Comparison of ENCODE assay signal across 8 cellular contexts in the genomic region with DNA sequence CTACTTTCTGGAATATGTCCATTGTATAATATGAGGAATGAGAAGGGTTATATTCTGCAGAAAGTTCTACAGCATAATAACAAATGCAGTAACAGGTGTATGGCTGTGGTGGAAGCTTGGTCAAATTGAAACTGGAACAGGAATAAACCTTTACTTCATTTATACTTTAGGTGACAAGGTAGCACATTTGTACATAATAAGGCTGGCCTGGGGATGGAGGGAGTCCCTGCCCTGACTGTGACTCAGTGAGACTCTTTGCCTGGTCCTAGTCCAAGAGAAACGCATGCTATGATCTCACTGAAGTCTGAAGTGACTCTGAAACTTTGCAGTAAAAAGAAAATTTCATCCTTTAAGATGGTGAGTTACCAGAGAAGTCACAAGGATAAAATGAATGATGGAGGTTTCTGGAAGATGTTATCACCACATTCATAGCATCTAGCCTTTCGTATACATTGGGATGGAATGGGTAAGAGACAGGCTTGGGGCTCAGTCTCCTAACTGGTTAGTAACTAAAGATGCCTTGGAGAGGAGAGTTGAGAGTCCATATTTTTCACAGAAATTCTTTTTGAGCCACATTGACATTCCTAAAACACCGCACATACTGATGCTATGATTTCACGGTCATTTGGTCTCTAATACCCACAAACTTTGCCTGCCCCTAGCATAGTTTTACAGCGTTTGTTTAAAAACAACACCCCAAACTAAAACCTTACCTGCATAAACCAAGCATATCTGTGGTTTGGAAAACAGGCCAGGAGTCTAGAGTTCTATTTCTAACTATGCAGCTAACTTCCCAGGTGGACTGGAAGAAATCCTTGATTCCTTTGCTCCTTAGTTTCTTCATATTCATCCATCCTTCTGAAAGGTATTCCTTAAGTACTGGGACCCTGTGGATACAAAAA. TPM values are rescaled to one million over a fixed set of nuclear protein-coding genes. Genes with fewer than 3 reads are reported as not detected.
DNase-seq lines count a peak whose midpoint lies in the region; ATAC-seq and TF ChIP-seq lines count a peak whose summit lies in the region.

No MANE protein-coding gene starts in this region.

- H3K27me3 ChIP-seq in testis = no peaks in the 10 kb centered on the region

- H3K36me3 ChIP-seq in testis (ENCODE audit: low read depth, missing control alignments) = no peaks in the 10 kb centered on the region

- H3K9me3 ChIP-seq in T-helper 17 cell (ENCODE audit: control insufficient read depth, low read length, poor library complexity, severe bottlenecking) (no peaks in the 10 kb centered on the region), testis (no peaks in the 10 kb centered on the region)

- TF ChIP-seq POLR2A in testis (IDR thresholded peaks at IDR 0.05) = no peak

- no peaks in the 10 kb centered on the region for H3K36me3 Mint-ChIP-seq in activated T-cell treated with anti-CD3 and anti-CD28 coated beads, Interleukin-2, amount 50 U/mL, for 24 hours (ENCODE audit: low read depth)
- H3K36me3 Mint-ChIP-seq in T-helper 17 cell (ENCODE audit: low read depth) = no peaks in the 10 kb centered on the region
- H3K36me3 Mint-ChIP-seq in stimulated activated memory B cell treated with anti-CD40 and anti-IgM and Interleukin-4, amounts not matched to agents 10 μg/mL and 1 μg/mL and 100 μg/mL, for 72 hours = no peaks in the 10 kb centered on the region

- peaks cover 48% of the 10 kb centered on the region for H3K4me1 Mint-ChIP-seq in activated T-cell treated with anti-CD3 and anti-CD28 coated beads, Interleukin-2, amount 50 U/mL, for 24 hours (ENCODE audit: low read depth)
- H3K4me1 Mint-ChIP-seq in T-helper 17 cell = peaks cover 40% of the 10 kb centered on the region
- peaks cover 46% of the 10 kb centered on the region for H3K4me1 Mint-ChIP-seq in stimulated activated memory B cell treated with anti-CD40 and anti-IgM and Interleukin-4, amounts not matched to agents 10 μg/mL and 1 μg/mL and 100 μg/mL, for 72 hours

- no peak for DNase-seq in activated T-cell treated with anti-CD3 and anti-CD28 coated beads, Interleukin-2, amount 50 U/mL, for 24 hours
- no peak for DNase-seq in activated T-cell treated with anti-CD3 and anti-CD28 coated beads for 4 hours
- no peak for DNase-seq in T-helper 17 cell
- no peak for DNase-seq in NCI-H187 treated with DMSO at 0.1 percent for 48 hours (lab: John Stamatoyannopoulos, UW)
- DNase-seq in NOMO-1 (lab: John Stamatoyannopoulos, UW; ENCODE audit: unreplicated experiment in 2 of 2) = no peak
- no peak for DNase-seq in testis

- no peak overlapping the region for H3K4me3 Mint-ChIP-seq in activated T-cell treated with anti-CD3 and anti-CD28 coated beads, Interleukin-2, amount 50 U/mL, for 24 hours
- no peak overlapping the region for H3K4me3 Mint-ChIP-seq in T-helper 17 cell
- H3K4me3 Mint-ChIP-seq in stimulated activated memory B cell treated with anti-CD40 and anti-IgM and Interleukin-4, amounts not matched to agents 10 μg/mL and 1 μg/mL and 100 μg/mL, for 72 hours = no peak overlapping the region

- intact Hi-C loops in testis (cut with DNase I; ENCODE audit: low total_unique reads) = no loop called here

- no peaks in the 10 kb centered on the region for H3K9me3 Mint-ChIP-seq in activated T-cell treated with anti-CD3 and anti-CD28 coated beads, Interleukin-2, amount 50 U/mL, for 24 hours
- no peaks in the 10 kb centered on the region for H3K9me3 Mint-ChIP-seq in stimulated activated memory B cell treated with anti-CD40 and anti-IgM and Interleukin-4, amounts not matched to agents 10 μg/mL and 1 μg/mL and 100 μg/mL, for 72 hours

- WGBS in testis, 2 donors = 90% methylated on average over 5 of the region's 5 CpGs

- peak; percentile 81 for ATAC-seq in HG02884 (IDR thresholded peaks at IDR 0.05; ENCODE audit: unreplicated experiment)
- no peak for ATAC-seq in T-helper 17 cell
- ATAC-seq in stimulated activated memory B cell treated with anti-CD40 and anti-IgM and Interleukin-4, amounts not matched to agents 10 μg/mL and 1 μg/mL and 100 μg/mL, for 72 hours = peak; percentile 66

- no peaks in the 10 kb centered on the region for H3K27me3 Mint-ChIP-seq in activated T-cell treated with anti-CD3 and anti-CD28 coated beads, Interleukin-2, amount 50 U/mL, for 24 hours
- H3K27me3 Mint-ChIP-seq in T-helper 17 cell = no peaks in the 10 kb centered on the region
- no peaks in the 10 kb centered on the region for H3K27me3 Mint-ChIP-seq in stimulated activated memory B cell treated with anti-CD40 and anti-IgM and Interleukin-4, amounts not matched to agents 10 μg/mL and 1 μg/mL and 100 μg/mL, for 72 hours

- H3K4me3 ChIP-seq in testis = no peak overlapping the region

- H3K27ac Mint-ChIP-seq in activated T-cell treated with anti-CD3 and anti-CD28 coated beads, Interleukin-2, amount 50 U/mL, for 24 hours = peak overlapping the region; percentile 50
- H3K27ac Mint-ChIP-seq in T-helper 17 cell = peak overlapping the region; percentile 93
- H3K27ac Mint-ChIP-seq in stimulated activated memory B cell treated with anti-CD40 and anti-IgM and Interleukin-4, amounts not matched to agents 10 μg/mL and 1 μg/mL and 100 μg/mL, for 72 hours = peak overlapping the region; percentile 78

- H3K4me1 ChIP-seq in testis = no peaks in the 10 kb centered on the region

- TF ChIP-seq CTCF in testis (IDR thresholded peaks at IDR 0.05) = no peak

- no peak overlapping the region for H3K27ac ChIP-seq in testis

RNA-seq across cellular contexts. Expression of a gene that starts 42.4 kb away (rescaled TPM):
- total RNA-seq in T-helper 17 cell (10 to 100 TPM; 61.9 to 71.6 TPM), testis (10 to 100 TPM; 65.8 to 67.1 TPM)
- polyA plus RNA-seq in testis (ENCODE audit: insufficient read depth, low read depth, low replicate concordance) = 40.6 TPM
